In genomic region chr11:83051760-83052671, GRCh38 we compare ENCODE assay signal across 7 cellular contexts. TPM values are rescaled to one million over a fixed set of nuclear protein-coding genes. Genes with fewer than 3 reads are reported as not detected.
DNase-seq lines count a peak whose midpoint lies in the region; ATAC-seq, FAIRE-seq and TF ChIP-seq lines count a peak whose summit lies in the region.

No MANE protein-coding gene starts in this region.

- H3K4me3 ChIP-seq in left ventricle myocardium inferior: no peak overlapping the region

- peaks cover 74% of the 10 kb centered on the region for H3K4me1 ChIP-seq in left ventricle myocardium inferior

- POLR2A ChIA-PET in activated B cell treated with CpG ODN at 0.5 μM for 24 hours (lab: Charles Lee): interaction anchor here (0.6 to 5.5 kb wide), 10 partner anchors 10 to 105 kb away, joined by 3 to 42 read pairs (median 3); partner anchors contain the start of genes PCF11 and RAB30

- intact Hi-C loops in activated B cell treated with CpG ODN at 0.5 μM for 24 hours (cut with micrococcal nuclease) (loop anchor here (2.0 kb wide), 1 partner anchor 17 kb away; no protein-coding TSS in a partner anchor), left ventricle myocardium inferior (cut with micrococcal nuclease) (no loop called here), left colon (cut with DNase I, micrococcal nuclease) (no loop called here)

- TF ChIP-seq CTCF in activated B cell treated with CpG ODN at 0.5 μM for 24 hours (IDR thresholded peaks at IDR 0.05) (no peak), left ventricle myocardium inferior (IDR thresholded peaks at IDR 0.05; ENCODE audit: borderline replicate concordance) (no peak)

- H3K4me1 Mint-ChIP-seq in activated B cell treated with CpG ODN at 0.5 μM for 24 hours: peaks cover 90% of the 10 kb centered on the region
- peaks cover 49 to 88% of the 10 kb centered on the region in 2 donors for H3K4me1 Mint-ChIP-seq in stimulated activated naive B cell treated with anti-CD40 and anti-IgM and Interleukin-4, amounts not matched to agents 10 μg/mL and 1 μg/mL and 100 μg/mL, for 72 hours

- peaks cover 5% of the 10 kb centered on the region for H3K9me3 Mint-ChIP-seq in activated B cell treated with CpG ODN at 0.5 μM for 24 hours
- H3K9me3 Mint-ChIP-seq in stimulated activated naive B cell treated with anti-CD40 and anti-IgM and Interleukin-4, amounts not matched to agents 10 μg/mL and 1 μg/mL and 100 μg/mL, for 72 hours: peaks cover 9 to 13% of the 10 kb centered on the region in 2 donors

- DNase-seq in HS-27A (ENCODE audit: low read depth) (peak; percentile 84), activated B cell treated with CpG ODN at 0.5 μM for 24 hours (no peak), left ventricle myocardium inferior (peak; percentile 48), NCI-H524 treated with DMSO at 0.1 percent for 48 hours (lab: John Stamatoyannopoulos, UW) (no peak), left colon (no peak), GM19239 (ENCODE audit: insufficient read length, low spot score) (no peak)
- no peak for DNase-seq in stimulated activated naive B cell treated with anti-CD40 and anti-IgM and Interleukin-4, amounts not matched to agents 10 μg/mL and 1 μg/mL and 100 μg/mL, for 72 hours

- H3K36me3 ChIP-seq in left ventricle myocardium inferior: no peaks in the 10 kb centered on the region

- no peak overlapping the region for H3K4me3 Mint-ChIP-seq in activated B cell treated with CpG ODN at 0.5 μM for 24 hours
- no peak overlapping the region for H3K4me3 Mint-ChIP-seq in stimulated activated naive B cell treated with anti-CD40 and anti-IgM and Interleukin-4, amounts not matched to agents 10 μg/mL and 1 μg/mL and 100 μg/mL, for 72 hours

- CTCF ChIA-PET in activated B cell treated with CpG ODN at 0.5 μM for 24 hours (lab: Charles Lee): interaction anchor here (2.5 kb wide), 1 partner anchor 10 kb away, joined by 10 read pairs; no protein-coding TSS in a partner anchor

- H3K9me3 ChIP-seq in left ventricle myocardium inferior (replicated peaks): peaks cover 7% of the 10 kb centered on the region

- no peak for ATAC-seq in activated B cell treated with CpG ODN at 0.5 μM for 24 hours (ENCODE audit: low read depth)
- no peak for ATAC-seq in stimulated activated naive B cell treated with anti-CD40 and anti-IgM and Interleukin-4, amounts not matched to agents 10 μg/mL and 1 μg/mL and 100 μg/mL, for 72 hours (replicated peaks)
- ATAC-seq in left colon: no peak

- H3K27ac Mint-ChIP-seq in activated B cell treated with CpG ODN at 0.5 μM for 24 hours: peak overlapping the region; percentile 41
- H3K27ac Mint-ChIP-seq in stimulated activated naive B cell treated with anti-CD40 and anti-IgM and Interleukin-4, amounts not matched to agents 10 μg/mL and 1 μg/mL and 100 μg/mL, for 72 hours: peak overlapping the region; percentile 80

- H3K36me3 Mint-ChIP-seq in activated B cell treated with CpG ODN at 0.5 μM for 24 hours (ENCODE audit: low read depth): peaks cover 62% of the 10 kb centered on the region
- peaks cover 47 to 74% of the 10 kb centered on the region in 2 donors for H3K36me3 Mint-ChIP-seq in stimulated activated naive B cell treated with anti-CD40 and anti-IgM and Interleukin-4, amounts not matched to agents 10 μg/mL and 1 μg/mL and 100 μg/mL, for 72 hours

- H3K27me3 Mint-ChIP-seq in activated B cell treated with CpG ODN at 0.5 μM for 24 hours: no peaks in the 10 kb centered on the region
- no peaks in the 10 kb centered on the region for H3K27me3 Mint-ChIP-seq in stimulated activated naive B cell treated with anti-CD40 and anti-IgM and Interleukin-4, amounts not matched to agents 10 μg/mL and 1 μg/mL and 100 μg/mL, for 72 hours

- peak overlapping the region; percentile 77 for H3K27ac ChIP-seq in left ventricle myocardium inferior (replicated peaks)

- no peaks in the 10 kb centered on the region for H3K27me3 ChIP-seq in left ventricle myocardium inferior (ENCODE audit: low read depth)

- FAIRE-seq in GM19239 (lab: Jason Lieb, UNC): no peak

RNA-seq across cellular contexts. Expression of gene RAB30, which starts 19.7 kb away (rescaled TPM):
- 160 and 173 TPM in 2 replicates for total RNA-seq in activated B cell treated with CpG ODN at 0.5 μM for 24 hours
- 24.7 TPM for total RNA-seq in left ventricle myocardium inferior
- 10 to 100 TPM in 1 of 2 donors, 1 to 10 TPM in 1; 5.9 to 24.3 TPM for total RNA-seq in left colon

Comparison
In these comparisons a context has a peak if more than half of its experiments do, and no peak if none do; other contexts are left out.
1. DNase-seq: peak in HS-27A (single experiment) and left ventricle myocardium inferior (single experiment); none in activated B cell treated with CpG ODN at 0.5 μM for 24 hours (single experiment), stimulated activated naive B cell treated with anti-CD40 and anti-IgM and Interleukin-4, amounts not matched to agents 10 μg/mL and 1 μg/mL and 100 μg/mL, for 72 hours (single experiment), NCI-H524 treated with DMSO at 0.1 percent for 48 hours (single experiment), left colon (0 of 2) and GM19239 (single experiment).